ENCODE assay signal across 21 cellular contexts in genomic region chr12:80441921-80442320, GRCh38. TPM values are rescaled to one million over a fixed set of nuclear protein-coding genes. Genes with fewer than 3 reads are reported as not detected.
A peak's percentile ranks its signal among the peaks of the same experiment; 100 is the strongest.
DNase-seq lines count a peak whose midpoint lies in the region; ATAC-seq and TF ChIP-seq lines count a peak whose summit lies in the region.
"Had no signal": no experiment of that assay in that cellular context is flagged by ENCODE, and none has a peak within 500 bp of the region (broad histone marks: within the 10 kb centered on the region; RNA-seq: fewer than 3 reads in every experiment).

No MANE protein-coding gene starts in this region.

- H3K36me3 ChIP-seq in endodermal cell (ENCODE audit: control insufficient read depth, insufficient read depth, low read length) = no peaks in the 10 kb centered on the region
- H3K36me3 ChIP-seq: esophagus muscularis mucosa, left ventricle myocardium inferior had no signal

- H3K4me3 ChIP-seq in endodermal cell (ENCODE audit: low read length) (no peak overlapping the region), coronary artery (no peak overlapping the region)
- H3K4me3 ChIP-seq: esophagus muscularis mucosa, left ventricle myocardium inferior, psoas muscle had no signal

- no peak for ATAC-seq in GM21723 (IDR thresholded peaks at IDR 0.05; ENCODE audit: unreplicated experiment)
- ATAC-seq in stimulated activated naive CD8-positive, alpha-beta T cell treated with anti-CD3 and anti-CD28 coated beads, Interleukin-15, amount 100 ng/mL, for 72 hours = no peak
- ATAC-seq: psoas muscle; stimulated activated naive B cell treated with anti-CD40 and anti-IgM and Interleukin-4, amounts not matched to agents 10 μg/mL and 1 μg/mL and 100 μg/mL, for 72 hours had no signal

- H3K27ac ChIP-seq in endodermal cell (ENCODE audit: low read depth, low read length) (no peak overlapping the region), coronary artery (no peak overlapping the region)
- H3K27ac ChIP-seq: esophagus muscularis mucosa, left ventricle myocardium inferior, psoas muscle had no signal

- TF ChIP-seq CTCF in endodermal cell (conservative IDR thresholded peaks at IDR 0.05) = no peak
- no peak for TF ChIP-seq CTCF in coronary artery (IDR thresholded peaks at IDR 0.05)

- H3K27me3 Mint-ChIP-seq in endodermal cell (ENCODE audit: insufficient read depth) = no peaks in the 10 kb centered on the region
- no peaks in the 10 kb centered on the region for H3K27me3 Mint-ChIP-seq in stimulated activated naive CD8-positive, alpha-beta T cell treated with anti-CD3 and anti-CD28 coated beads, Interleukin-15, amount 100 ng/mL, for 72 hours
- H3K27me3 Mint-ChIP-seq: dendritic cell treated with granulocyte-macrophage colony-stimulating factor and Interleukin-4, amounts not matched to agents 40 ng/mL and 50 ng/mL, for 4 days; stimulated activated naive B cell treated with anti-CD40 and anti-IgM and Interleukin-4, amounts not matched to agents 10 μg/mL and 1 μg/mL and 100 μg/mL, for 72 hours had no signal

- H3K27ac Mint-ChIP-seq in endodermal cell = no peak overlapping the region
- H3K27ac Mint-ChIP-seq in stimulated activated naive CD8-positive, alpha-beta T cell treated with anti-CD3 and anti-CD28 coated beads, Interleukin-15, amount 100 ng/mL, for 72 hours = no peak overlapping the region
- H3K27ac Mint-ChIP-seq: dendritic cell treated with granulocyte-macrophage colony-stimulating factor and Interleukin-4, amounts not matched to agents 40 ng/mL and 50 ng/mL, for 4 days; stimulated activated naive B cell treated with anti-CD40 and anti-IgM and Interleukin-4, amounts not matched to agents 10 μg/mL and 1 μg/mL and 100 μg/mL, for 72 hours had no signal

- DNase-seq in HCEC 1CT (peak; percentile 14), astrocyte of the hippocampus (ENCODE audit: low read depth, low spot score) (peak; percentile 65), glomerular visceral epithelial cell (ENCODE audit: extremely low spot score) (peak; percentile 28), stromal cell of bone marrow (ENCODE audit: low read depth) (peak; percentile 38), endodermal cell (no peak), coronary artery (ENCODE audit: low spot score) (no peak)
- no peak for DNase-seq in stimulated activated naive CD8-positive, alpha-beta T cell treated with anti-CD3 and anti-CD28 coated beads, Interleukin-15, amount 100 ng/mL, for 72 hours
- DNase-seq: activated CD4-positive, CD25-positive, alpha-beta regulatory T cell treated with anti-CD3 and anti-CD28 coated beads, Interleukin-2, amount 50 U/mL, for 72 hours; activated gamma-delta T cell; DMS79; Karpas-422; left ventricle myocardium inferior; NCI-H446; psoas muscle; SIG-M5; stimulated activated CD4-positive, alpha-beta T cell treated with anti-CD3 and anti-CD28 coated beads, Interleukin-12 subunit alpha, Interleukin-12 subunit beta, amount 100 ng/mL, for 4 hours; stimulated activated naive B cell treated with anti-CD40 and anti-IgM and Interleukin-4, amounts not matched to agents 10 μg/mL and 1 μg/mL and 100 μg/mL, for 72 hours had no signal

- H3K4me1 ChIP-seq in endodermal cell (ENCODE audit: control insufficient read depth, insufficient read depth, low read length) = no peaks in the 10 kb centered on the region
- H3K4me1 ChIP-seq: psoas muscle had no signal

- H3K4me1 Mint-ChIP-seq in endodermal cell = no peaks in the 10 kb centered on the region
- H3K4me1 Mint-ChIP-seq in stimulated activated naive CD8-positive, alpha-beta T cell treated with anti-CD3 and anti-CD28 coated beads, Interleukin-15, amount 100 ng/mL, for 72 hours = no peaks in the 10 kb centered on the region
- H3K4me1 Mint-ChIP-seq: stimulated activated naive B cell treated with anti-CD40 and anti-IgM and Interleukin-4, amounts not matched to agents 10 μg/mL and 1 μg/mL and 100 μg/mL, for 72 hours had no signal

- no peaks in the 10 kb centered on the region for H3K36me3 Mint-ChIP-seq in endodermal cell (ENCODE audit: low read depth)
- H3K36me3 Mint-ChIP-seq: stimulated activated naive B cell treated with anti-CD40 and anti-IgM and Interleukin-4, amounts not matched to agents 10 μg/mL and 1 μg/mL and 100 μg/mL, for 72 hours had no signal

- H3K4me3 Mint-ChIP-seq in endodermal cell = no peak overlapping the region
- H3K4me3 Mint-ChIP-seq in stimulated activated naive CD8-positive, alpha-beta T cell treated with anti-CD3 and anti-CD28 coated beads, Interleukin-15, amount 100 ng/mL, for 72 hours = no peak overlapping the region
- H3K4me3 Mint-ChIP-seq: dendritic cell treated with granulocyte-macrophage colony-stimulating factor and Interleukin-4, amounts not matched to agents 40 ng/mL and 50 ng/mL, for 4 days; stimulated activated naive B cell treated with anti-CD40 and anti-IgM and Interleukin-4, amounts not matched to agents 10 μg/mL and 1 μg/mL and 100 μg/mL, for 72 hours had no signal

- H3K27me3 ChIP-seq in endodermal cell (ENCODE audit: control insufficient read depth, insufficient read depth, low read length, poor library complexity, severe bottlenecking) = no peaks in the 10 kb centered on the region
- H3K27me3 ChIP-seq: esophagus muscularis mucosa had no signal

- H3K9ac ChIP-seq in endodermal cell (ENCODE audit: extremely low read depth, low read length, poor library complexity, severe bottlenecking) = no peak overlapping the region

- peaks cover 3% of the 10 kb centered on the region for H3K9me3 Mint-ChIP-seq in endodermal cell
- H3K9me3 Mint-ChIP-seq in stimulated activated naive CD8-positive, alpha-beta T cell treated with anti-CD3 and anti-CD28 coated beads, Interleukin-15, amount 100 ng/mL, for 72 hours = peaks cover 5 to 9% of the 10 kb centered on the region in 2 donors
- H3K9me3 Mint-ChIP-seq: dendritic cell treated with granulocyte-macrophage colony-stimulating factor and Interleukin-4, amounts not matched to agents 40 ng/mL and 50 ng/mL, for 4 days had no signal

- no peaks in the 10 kb centered on the region for H3K9me3 ChIP-seq in endodermal cell (ENCODE audit: control insufficient read depth, low read length)
- H3K9me3 ChIP-seq: esophagus muscularis mucosa, left ventricle myocardium inferior, psoas muscle had no signal

RNA-seq across cellular contexts. Expression of gene PTPRQ, which starts 2.1 kb away (rescaled TPM):
- under 1 TPM in 1 of 2 donors, not detected in 1; 0.13 TPM for total RNA-seq in endodermal cell
- 0.18 TPM for polyA plus RNA-seq in endodermal cell (2013, experiment 1 of 2)
- polyA plus RNA-seq in endodermal cell (2013, experiment 2 of 2) = 0.25 TPM
- total RNA-seq: T-helper 2 cell treated with Interferon-gamma antibody and Interleukin-4, amounts not matched to agents 100 ng/mL and 5 ng/mL, for 36 hours had no signal

Comparison
In these comparisons a context has a peak if more than half of its experiments do, and no peak if none do; other contexts are left out.
1. DNase-seq: peak in HCEC 1CT (single experiment), astrocyte of the hippocampus (single experiment), glomerular visceral epithelial cell (single experiment) and stromal cell of bone marrow (single experiment); none in endodermal cell (single experiment), stimulated activated naive CD8-positive, alpha-beta T cell treated with anti-CD3 and anti-CD28 coated beads, Interleukin-15, amount 100 ng/mL, for 72 hours (0 of 2) and coronary artery (single experiment).